Comparison of ENCODE assay signal across 20 cellular contexts in the genomic region with DNA sequence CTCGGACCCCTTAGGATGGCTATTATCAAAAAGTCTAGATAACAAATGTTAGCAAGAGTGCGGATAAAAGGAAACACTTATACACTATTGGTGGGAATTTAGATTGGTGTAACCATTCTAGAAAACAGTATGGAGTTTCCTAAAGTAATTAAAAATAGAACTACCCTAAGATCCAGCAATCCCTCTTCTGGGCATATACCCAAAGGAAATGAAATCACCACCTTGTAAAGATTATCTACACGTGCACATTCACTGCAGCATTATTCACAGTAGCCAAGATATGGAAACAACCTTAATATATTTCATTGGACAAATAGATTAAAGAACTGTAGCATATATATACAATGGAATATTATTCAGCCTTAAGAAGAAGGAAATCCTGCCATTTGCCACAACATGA.
DNase-seq lines count a peak whose midpoint lies in the region; ATAC-seq, FAIRE-seq and TF ChIP-seq lines count a peak whose summit lies in the region.
"Had no signal": no experiment of that assay in that cellular context is flagged by ENCODE, and none has a peak within 500 bp of the region (broad histone marks: within the 10 kb centered on the region; RNA-seq: fewer than 3 reads in every experiment).

No MANE protein-coding gene starts in this region.

- intact Hi-C loops in thyroid gland (cut with DNase I), result no loop called here

- TF ChIP-seq CTCF in bronchial epithelial cell (IDR thresholded peaks at IDR 0.05; ENCODE audit: insufficient read depth, low read length, severe bottlenecking) (no peak), thyroid gland (IDR thresholded peaks at IDR 0.05) (no peak)

- no peaks in the 10 kb centered on the region for H3K4me1 ChIP-seq in HAP-1
- H3K4me1 ChIP-seq in thyroid gland, result no peaks in the 10 kb centered on the region
- H3K4me1 ChIP-seq: Caco-2 had no signal

- no peak for ATAC-seq in GM19328 (IDR thresholded peaks at IDR 0.05; ENCODE audit: unreplicated experiment)

- TF ChIP-seq POLR2A in thyroid gland (IDR thresholded peaks at IDR 0.05), result no peak

- H3K27ac ChIP-seq in thyroid gland, result no peak overlapping the region

- WGBS in thyroid gland, 2 donors, result 85 to 86% methylated on average over 3 of the region's 3 CpGs

- H3K4me3 ChIP-seq in bronchial epithelial cell (ENCODE audit: low read depth, low read length) (no peak overlapping the region), HAP-1 (no peak overlapping the region), thyroid gland (replicated peaks in 1 of 3) (no peak overlapping the region)

- DNase-seq in EL (peak; percentile 21), M059J (ENCODE audit: low read depth) (peak; percentile 15), bronchial epithelial cell (ENCODE audit: low read depth) (peak; percentile 14), Ammon's horn (ENCODE audit: low spot score) (no peak), HAP-1 (ENCODE audit: low spot score in 2 of 2) (no peak), thyroid gland (no peak)
- DNase-seq: ACHN; AML-193; C1 segment of cervical spinal cord; Caco-2; CD4-positive, alpha-beta memory T cell; DMS153; DND-41; GF-D8; GOT3; HCEC 1CT had no signal

- H3K36me3 ChIP-seq in bronchial epithelial cell (ENCODE audit: control insufficient read depth, insufficient read depth, low read length), result no peaks in the 10 kb centered on the region
- no peaks in the 10 kb centered on the region for H3K36me3 ChIP-seq in HAP-1 (replicated peaks)
- H3K36me3 ChIP-seq in thyroid gland, result no peaks in the 10 kb centered on the region

- no peak for FAIRE-seq in bronchial epithelial cell (lab: Jason Lieb, UNC)
- FAIRE-seq: GM12891, GM18507, H54 had no signal

- H3K9me3 ChIP-seq in HAP-1, result no peaks in the 10 kb centered on the region
- H3K9me3 ChIP-seq in thyroid gland, result no peaks in the 10 kb centered on the region
- H3K9me3 ChIP-seq: Caco-2 had no signal

- in situ Hi-C loops in HAP-1 (cut with MboI; ENCODE audit: low sequenced_read_pairs), result no loop called here

- H3K27me3 ChIP-seq in bronchial epithelial cell (ENCODE audit: control insufficient read depth, insufficient read depth, low read length) (no peaks in the 10 kb centered on the region), HAP-1 (ENCODE audit: low read depth) (no peaks in the 10 kb centered on the region), thyroid gland (no peaks in the 10 kb centered on the region)

Comparison
In these comparisons a context has a peak if more than half of its experiments do, and no peak if none do; other contexts are left out.
1. DNase-seq: peak in EL (single experiment), M059J (single experiment) and bronchial epithelial cell (single experiment); none in Ammon's horn (single experiment), HAP-1 (0 of 2) and thyroid gland (0 of 2).